ENCODE assay signal across 24 cellular contexts in genomic region chr3:130084581-130084980, GRCh38.
"Had no signal": no experiment of that assay in that cellular context is flagged by ENCODE, and none has a peak within 500 bp of the region (broad histone marks: within the 10 kb centered on the region; RNA-seq: fewer than 3 reads in every experiment).

No MANE protein-coding gene starts in this region.

- DNase-seq: kidney; left colon; left lung; lower lobe of right lung; mammary epithelial cell; mesendoderm; naive thymus-derived CD4-positive, alpha-beta T cell; nucleus accumbens; pancreas; posterior cingulate gyrus; retina; right cardiac atrium; stimulated activated CD4-positive, alpha-beta T cell treated with anti-CD3 and anti-CD28 coated beads, Interleukin-12 subunit alpha, Interleukin-12 subunit beta, amount 100 ng/mL, for 4 hours; stimulated activated CD4-positive, alpha-beta T cell treated with anti-CD3 and anti-CD28 coated beads, Interleukin-15, amount 100 ng/mL, for 24 hours; stimulated activated CD4-positive, alpha-beta T cell treated with anti-CD3 and anti-CD28 coated beads, Interleukin-2, amount 100 ng/mL, for 24 hours; stimulated activated CD4-positive, alpha-beta T cell treated with anti-CD3 and anti-CD28 coated beads, Interleukin-4, amount 100 ng/mL, for 1 hour; stimulated activated naive B cell treated with anti-CD40 and anti-IgM and Interleukin-4, amounts not matched to agents 10 μg/mL and 1 μg/mL and 100 μg/mL, for 72 hours; stimulated activated naive CD8-positive, alpha-beta T cell treated with anti-CD3 and anti-CD28 coated beads, Interleukin-15, Interleukin-2, amounts not matched to agents 100 U/mL and 50 U/mL, for 24 hours; stomach; testis; thyroid gland; transverse colon; upper lobe of left lung had no signal

- ATAC-seq: left colon; left lung; naive thymus-derived CD4-positive, alpha-beta T cell; pancreas; right cardiac atrium; sciatic nerve; stimulated activated naive B cell treated with anti-CD40 and anti-IgM and Interleukin-4, amounts not matched to agents 10 μg/mL and 1 μg/mL and 100 μg/mL, for 72 hours; stimulated activated naive CD8-positive, alpha-beta T cell treated with anti-CD3 and anti-CD28 coated beads, Interleukin-15, Interleukin-2, amounts not matched to agents 100 U/mL and 50 U/mL, for 24 hours had no signal
